In genomic region chr20:542777-543368, GRCh38 we compare ENCODE assay signal across 8 cellular contexts. TPM values are rescaled to one million over a fixed set of nuclear protein-coding genes. Genes with fewer than 3 reads are reported as not detected.
DNase-seq lines count a peak whose midpoint lies in the region; ATAC-seq and TF ChIP-seq lines count a peak whose summit lies in the region.

No MANE protein-coding gene starts in this region.

- BruUV-seq in Panc1 (replicated peaks; lab: Mats Ljungman, UMichigan), result no TSS peak

- TF ChIP-seq CTCF in Panc1 (IDR thresholded peaks at IDR 0.05), result no peak
- TF ChIP-seq CTCF in brain microvascular endothelial cell (IDR thresholded peaks at IDR 0.05; ENCODE audit: low read depth, low read length, missing control alignments), result no peak

- H3K27me3 ChIP-seq in Panc1 (ENCODE audit: control insufficient read depth, insufficient read depth, low read length) (no peaks in the 10 kb centered on the region), brain microvascular endothelial cell (replicated peaks) (no peaks in the 10 kb centered on the region)

- H3K9me3 ChIP-seq in Panc1 (ENCODE audit: control insufficient read depth, insufficient read depth, low read depth, low read length), result peaks cover 17% of the 10 kb centered on the region; the same call in 1 of the 2 replicates

- POLR2A ChIA-PET in Panc1 (lab: Charles Lee), result no interaction called here

- H3K36me3 ChIP-seq in Panc1 (ENCODE audit: control insufficient read depth, insufficient read depth, low read length) (peaks cover 8% of the 10 kb centered on the region), brain microvascular endothelial cell (replicated peaks) (peaks cover 2% of the 10 kb centered on the region)

- CTCF ChIA-PET in Panc1 (lab: Charles Lee), result no interaction called here

- intact Hi-C loops in Panc1 (cut with micrococcal nuclease; ENCODE audit: unreplicated experiment), result no loop called here

- peak overlapping the region; percentile 97 for H3K27ac ChIP-seq in Panc1 (ENCODE audit: low read length)
- H3K27ac ChIP-seq in brain microvascular endothelial cell, result peak overlapping the region; percentile 90

- in situ Hi-C loops in Panc1 (cut with HindIII; ENCODE audit: low pct_unique_long_range_greater_than_20kb, low sequenced_read_pairs) (no loop called here), brain microvascular endothelial cell (cut with HindIII; ENCODE audit: low pct_ligation_motif_present, low sequenced_read_pairs) (no loop called here)

- H3K4me3 ChIP-seq in Panc1 (ENCODE audit: low read depth in 2 of 2, low read length in 2 of 2) (peak overlapping the region; percentile 80 to 99), brain microvascular endothelial cell (ENCODE audit: low read depth, low read length) (peak overlapping the region; percentile 93)

- ATAC-seq in GM18505 (IDR thresholded peaks at IDR 0.05; ENCODE audit: unreplicated experiment), result peak; percentile 20
- peak; percentile 22 for ATAC-seq in HG02678 (IDR thresholded peaks at IDR 0.05; ENCODE audit: unreplicated experiment)
- ATAC-seq in Panc1, result peak; percentile 17; the same call in 1 of the 2 replicates
- no peak for ATAC-seq in activated CD4-positive, CD25-positive, alpha-beta regulatory T cell treated with anti-CD3 and anti-CD28 coated beads, Interleukin-2, amount 50 U/mL, for 24 hours

- peaks cover 8% of the 10 kb centered on the region; the same call in 1 of the 2 replicates for H3K4me1 ChIP-seq in Panc1 (ENCODE audit: control insufficient read depth, insufficient read depth, low read length)

- DNase-seq in Panc1 (ENCODE audit: low read depth, low spot score) (no peak), brain microvascular endothelial cell (no peak), left kidney (ENCODE audit: low read depth, low spot score) (peak; percentile 75), SW480 (ENCODE audit: low spot score) (no peak)
- peak; percentile 19 to 30 for DNase-seq in stimulated activated CD4-positive, alpha-beta T cell treated with anti-CD3 and anti-CD28 coated beads, Interleukin-4, amount 100 ng/mL, for 48 hours (ENCODE audit: low read depth in 2 of 2)

- no peak for TF ChIP-seq POLR2A in GM18505 (IDR thresholded peaks at IDR 0.05; ENCODE audit: borderline replicate concordance, extremely low read depth, insufficient read depth, insufficient read length)

RNA-seq across cellular contexts. Expression of gene CSNK2A1, which starts 0.7 kb away (rescaled TPM):
- total RNA-seq in Panc1 (2021; ENCODE audit: unreplicated experiment), result 191 TPM
- polyA plus RNA-seq in Panc1 (2012; ENCODE audit: insufficient read length), result 90.5 TPM

Comparison
In these comparisons a context has a peak if more than half of its experiments do, and no peak if none do; other contexts are left out.
1. ATAC-seq: peak in GM18505 (single experiment), HG02678 (single experiment) and Panc1 (single experiment); none in activated CD4-positive, CD25-positive, alpha-beta regulatory T cell treated with anti-CD3 and anti-CD28 coated beads, Interleukin-2, amount 50 U/mL, for 24 hours (0 of 2).
2. DNase-seq: peak in left kidney (single experiment) and stimulated activated CD4-positive, alpha-beta T cell treated with anti-CD3 and anti-CD28 coated beads, Interleukin-4, amount 100 ng/mL, for 48 hours (2 of 2); none in Panc1 (single experiment), brain microvascular endothelial cell (single experiment) and SW480 (single experiment).